In the genomic region with DNA sequence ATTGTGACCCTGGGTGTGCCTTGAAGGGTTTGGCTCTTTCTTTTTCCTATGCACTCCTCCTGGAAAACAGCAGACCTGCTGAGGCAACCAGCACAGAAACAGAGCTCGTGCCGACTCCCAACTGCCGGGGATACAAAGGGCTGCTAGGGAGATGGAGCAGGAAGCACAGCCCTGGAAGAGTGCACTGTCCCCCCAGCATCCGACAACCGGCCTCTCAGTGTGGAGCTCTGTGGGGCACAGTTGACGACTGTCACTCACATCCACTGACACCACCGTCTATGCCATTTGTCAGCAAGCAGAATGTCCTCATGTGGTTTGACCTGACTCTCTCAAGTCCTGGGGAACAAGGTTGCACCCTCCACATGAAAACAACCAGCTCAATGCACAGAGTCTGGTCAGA, we compare ENCODE assay signal across 14 cellular contexts.
DNase-seq lines count a peak whose midpoint lies in the region; ATAC-seq and TF ChIP-seq lines count a peak whose summit lies in the region.
"Had no signal": no experiment of that assay in that cellular context is flagged by ENCODE, and none has a peak within 500 bp of the region (broad histone marks: within the 10 kb centered on the region; RNA-seq: fewer than 3 reads in every experiment).

No MANE protein-coding gene starts in this region.

- peak overlapping the region; percentile 59 to 69 for H3K27ac ChIP-seq in ascending aorta
- H3K27ac ChIP-seq in coronary artery = no peak overlapping the region
- no peak overlapping the region for H3K27ac ChIP-seq in left lung
- H3K27ac ChIP-seq: BLaER1 had no signal

- TF ChIP-seq CTCF in ascending aorta (IDR thresholded peaks at IDR 0.05) (no peak), coronary artery (IDR thresholded peaks at IDR 0.05) (no peak), neural crest cell (conservative IDR thresholded peaks at IDR 0.05) (no peak), left lung (IDR thresholded peaks at IDR 0.05) (no peak)

- no peaks in the 10 kb centered on the region for H3K27me3 Mint-ChIP-seq in neural crest cell (ENCODE audit: low read depth)

- intact Hi-C loops in ascending aorta (cut with DNase I) (loop anchor here (2.0 to 10.0 kb wide), 5 partner anchors 200 to 1195 kb away; no protein-coding TSS in a partner anchor), left lung (cut with DNase I) (loop anchor here in 1 of 2 donors (10.0 kb wide), 2 partner anchors 198 to 1018 kb away; a partner anchor contains a TSS)

- H3K4me1 ChIP-seq in ascending aorta = peaks cover 2 to 17% of the 10 kb centered on the region in 2 donors
- H3K4me1 ChIP-seq in left lung = peaks cover 2 to 5% of the 10 kb centered on the region in 2 donors
- H3K4me1 ChIP-seq: BLaER1, Caco-2 had no signal

- H3K4me1 Mint-ChIP-seq in neural crest cell = peaks cover 39% of the 10 kb centered on the region
- H3K4me1 Mint-ChIP-seq: IgD-negative memory B cell had no signal

- no peak overlapping the region for H3K4me3 ChIP-seq in ascending aorta
- H3K4me3 ChIP-seq in coronary artery = no peak overlapping the region
- H3K4me3 ChIP-seq in left lung = no peak overlapping the region
- H3K4me3 ChIP-seq: A549, BLaER1, GM23338 had no signal

- no peaks in the 10 kb centered on the region for H3K9me3 ChIP-seq in ascending aorta
- H3K9me3 ChIP-seq in left lung = no peaks in the 10 kb centered on the region
- H3K9me3 ChIP-seq: A549, BLaER1, Caco-2 had no signal

- no peaks in the 10 kb centered on the region for H3K36me3 Mint-ChIP-seq in neural crest cell (ENCODE audit: low read depth)
- H3K36me3 Mint-ChIP-seq: CD8-positive, alpha-beta memory T cell; IgD-negative memory B cell had no signal

- peak overlapping the region; percentile 55 for H3K27ac Mint-ChIP-seq in neural crest cell (ENCODE audit: unreplicated experiment)
- H3K27ac Mint-ChIP-seq: CD8-positive, alpha-beta memory T cell; GM23338 had no signal

- no peak overlapping the region for H3K4me3 Mint-ChIP-seq in neural crest cell
- H3K4me3 Mint-ChIP-seq: CD8-positive, alpha-beta memory T cell; GM23338; IgD-negative memory B cell had no signal

- DNase-seq in ascending aorta (ENCODE audit: low spot score in 2 of 2) (no peak), coronary artery (ENCODE audit: low spot score) (peak; percentile 31), neural crest cell (ENCODE audit: low read depth, low spot score) (no peak), left lung (no peak), putamen (ENCODE audit: low spot score) (no peak)
- no peak for DNase-seq in activated CD4-positive, alpha-beta T cell treated with anti-CD3 and anti-CD28 coated beads for 4 hours
- DNase-seq: Caco-2; CD8-positive, alpha-beta memory T cell; DMS53; H7 had no signal

- H3K9me3 Mint-ChIP-seq in neural crest cell = peaks cover 3% of the 10 kb centered on the region
- H3K9me3 Mint-ChIP-seq: CD8-positive, alpha-beta memory T cell; GM23338; IgD-negative memory B cell had no signal

- H3K36me3 ChIP-seq in ascending aorta (peaks cover 8 to 26% of the 10 kb centered on the region in 2 donors), left lung (no peaks in the 10 kb centered on the region)
- H3K36me3 ChIP-seq: BLaER1 had no signal

- H3K27me3 ChIP-seq in ascending aorta (no peaks in the 10 kb centered on the region), left lung (no peaks in the 10 kb centered on the region)
- H3K27me3 ChIP-seq: BLaER1 had no signal

- no peak for ATAC-seq in left lung

Comparison
In these comparisons a context has a peak if more than half of its experiments do, and no peak if none do; other contexts are left out.
1. H3K27ac ChIP-seq: peak in ascending aorta (2 of 2); none in coronary artery (0 of 2) and left lung (0 of 2).